11 cellular contexts compared by ENCODE assay signal in the genomic region with DNA sequence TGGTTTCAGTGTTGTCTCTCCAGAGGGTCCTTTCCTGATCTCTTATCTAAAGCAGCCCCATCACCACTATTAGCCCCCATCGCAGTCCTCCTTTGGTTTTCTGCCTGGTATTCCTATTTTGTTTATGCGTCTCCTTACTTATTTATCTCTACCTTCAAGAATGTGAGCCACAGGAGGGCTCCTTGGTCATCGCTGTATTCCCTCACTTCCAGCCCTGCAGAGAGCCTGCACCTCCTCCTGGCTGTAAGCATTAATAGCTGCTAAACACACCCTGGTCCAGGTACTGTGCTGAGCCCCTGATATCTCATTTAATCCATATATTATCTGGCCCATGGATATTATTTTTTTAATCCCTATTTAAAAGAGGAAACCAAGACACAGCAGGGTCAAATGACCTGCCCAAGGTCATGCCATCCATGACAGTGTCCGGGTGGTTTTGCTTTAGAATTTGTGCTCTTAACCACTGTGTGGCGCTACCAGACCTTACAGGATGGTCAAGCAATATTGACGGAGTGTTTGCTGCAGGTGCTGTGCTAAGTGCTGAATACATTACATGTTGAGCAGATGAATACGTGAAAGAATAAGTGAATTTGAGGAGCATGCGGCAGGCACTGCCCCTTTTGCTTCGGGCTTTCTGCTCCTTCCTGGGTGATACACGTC.
DNase-seq lines count a peak whose midpoint lies in the region; ATAC-seq and TF ChIP-seq lines count a peak whose summit lies in the region.
"Had no signal": no experiment of that assay in that cellular context is flagged by ENCODE, and none has a peak within 500 bp of the region (broad histone marks: within the 10 kb centered on the region; RNA-seq: fewer than 3 reads in every experiment).

No MANE protein-coding gene starts in this region.

- H3K27me3 Mint-ChIP-seq in type B pancreatic cell, result peaks cover 17% of the 10 kb centered on the region

- intact Hi-C loops in PC-3 (cut with micrococcal nuclease) (loop anchor here (10.0 kb wide), 1 partner anchor 176 kb away; no protein-coding TSS in a partner anchor), heart left ventricle (cut with DNase I) (no loop called here)

- 72 to 83% (median 80%) methylated on average over 10 of the region's 10 CpGs for WGBS in heart left ventricle, 4 donors

- no peaks in the 10 kb centered on the region for H4K20me1 ChIP-seq in PC-3 (ENCODE audit: low read length)

- H2AFZ ChIP-seq in PC-3 (ENCODE audit: low read length), result no peak overlapping the region

- ATAC-seq in PC-3 (no peak), heart left ventricle (no peak)

- H3K36me3 ChIP-seq in PC-3 (ENCODE audit: low read depth, low read length), result no peaks in the 10 kb centered on the region
- H3K36me3 ChIP-seq in heart left ventricle, result no peaks in the 10 kb centered on the region
- H3K36me3 ChIP-seq: tibial artery had no signal

- TF ChIP-seq POLR2A in heart left ventricle (IDR thresholded peaks at IDR 0.05), result no peak

- H3K4me1 Mint-ChIP-seq in type B pancreatic cell (ENCODE audit: unreplicated experiment), result peaks cover 8% of the 10 kb centered on the region

- peak; percentile 27 for DNase-seq in NCI-H82 (lab: John Stamatoyannopoulos, UW)
- DNase-seq in NCI-H82 treated with DMSO at 0.1 percent for 48 hours (lab: John Stamatoyannopoulos, UW; ENCODE audit: unreplicated experiment), result no peak
- DNase-seq in PC-3, result peak; percentile 22
- DNase-seq in fibroblast of the aortic adventitia (ENCODE audit: low read depth), result peak; percentile 35
- DNase-seq in type B pancreatic cell (ENCODE audit: extremely low spot score, unreplicated experiment), result no peak
- DNase-seq in stimulated activated CD4-positive, alpha-beta T cell treated with anti-CD3 and anti-CD28 coated beads, Interleukin-4, amount 100 ng/mL, for 1 hour, result no peak
- no peak for DNase-seq in heart left ventricle
- DNase-seq in GM10266 (ENCODE audit: extremely low spot score), result no peak
- DNase-seq: GOT3, NCI-H1417 treated with DMSO at 0.1 percent for 48 hours, tibial artery had no signal

- H3K4me3 ChIP-seq in PC-3 (ENCODE audit: low read length) (no peak overlapping the region), fibroblast of the aortic adventitia (ENCODE audit: low read depth, low read length) (no peak overlapping the region), heart left ventricle (no peak overlapping the region)
- H3K4me3 ChIP-seq: tibial artery had no signal

- H3K9ac ChIP-seq in PC-3 (ENCODE audit: low read length), result no peak overlapping the region

- no TSS peak for BruUV-seq in PC-3 (replicated peaks; lab: Mats Ljungman, UMichigan)

- H3K36me3 Mint-ChIP-seq in type B pancreatic cell, result no peaks in the 10 kb centered on the region

- H3K4me2 ChIP-seq in PC-3 (ENCODE audit: low read length), result no peak overlapping the region

- no peak overlapping the region for H3K4me3 Mint-ChIP-seq in type B pancreatic cell

- POLR2A ChIA-PET in PC-3 (lab: Charles Lee; ENCODE audit: unreplicated experiment), result no interaction called here

- H3K9me2 ChIP-seq in PC-3 (replicated peaks; ENCODE audit: low read length), result no peaks in the 10 kb centered on the region

- H3K9me3 Mint-ChIP-seq in type B pancreatic cell, result no peaks in the 10 kb centered on the region

- peak; percentile 50 for TF ChIP-seq CTCF in PC-3 (conservative IDR thresholded peaks at IDR 0.05; ENCODE audit: low read depth, low read length)
- peak; percentile 13 for TF ChIP-seq CTCF in fibroblast of the aortic adventitia (IDR thresholded peaks at IDR 0.05; ENCODE audit: insufficient read depth, low read length)
- peak; percentile 67 for TF ChIP-seq CTCF in type B pancreatic cell (conservative IDR thresholded peaks at IDR 0.05)
- peak in 1 of 12 donors; percentile 21 for TF ChIP-seq CTCF in heart left ventricle (IDR thresholded peaks at IDR 0.05)
- TF ChIP-seq CTCF in GM10266 (IDR thresholded peaks at IDR 0.05; ENCODE audit: control insufficient read depth, insufficient read depth, low read depth, missing control alignments), result no peak

- H3K4me1 ChIP-seq in PC-3 (ENCODE audit: insufficient read depth, low read length) (no peaks in the 10 kb centered on the region), heart left ventricle (peaks cover 0 to 6% (median 0%) of the 10 kb centered on the region in 12 donors)
- H3K4me1 ChIP-seq: tibial artery had no signal

- H3K9me3 ChIP-seq in PC-3 (ENCODE audit: low read length) (no peaks in the 10 kb centered on the region), heart left ventricle (no peaks in the 10 kb centered on the region)
- H3K9me3 ChIP-seq: tibial artery had no signal

- no peaks in the 10 kb centered on the region for H3K79me2 ChIP-seq in PC-3 (ENCODE audit: low read length)

- CTCF ChIA-PET in PC-3 (lab: Charles Lee), result no interaction called here

- no peaks in the 10 kb centered on the region for H3F3A ChIP-seq in PC-3 (ENCODE audit: low read length, unreplicated experiment)

- no peak overlapping the region for H3K27ac Mint-ChIP-seq in type B pancreatic cell

- no peak overlapping the region for H3K27ac ChIP-seq in PC-3 (ENCODE audit: low read length)
- H3K27ac ChIP-seq in heart left ventricle, result no peak overlapping the region
- H3K27ac ChIP-seq: tibial artery had no signal

- no peaks in the 10 kb centered on the region for H3K27me3 ChIP-seq in PC-3 (ENCODE audit: low read length)
- H3K27me3 ChIP-seq in heart left ventricle, result no peaks in the 10 kb centered on the region
- H3K27me3 ChIP-seq: tibial artery had no signal

Comparison
In these comparisons a context has a peak if more than half of its experiments do, and no peak if none do; other contexts are left out.
1. DNase-seq: peak in NCI-H82 (single experiment), PC-3 (single experiment) and fibroblast of the aortic adventitia (single experiment); none in NCI-H82 treated with DMSO at 0.1 percent for 48 hours (single experiment), type B pancreatic cell (single experiment), stimulated activated CD4-positive, alpha-beta T cell treated with anti-CD3 and anti-CD28 coated beads, Interleukin-4, amount 100 ng/mL, for 1 hour (single experiment), heart left ventricle (0 of 5) and GM10266 (single experiment).